ENCODE assay signal across 13 cellular contexts in the genomic region with DNA sequence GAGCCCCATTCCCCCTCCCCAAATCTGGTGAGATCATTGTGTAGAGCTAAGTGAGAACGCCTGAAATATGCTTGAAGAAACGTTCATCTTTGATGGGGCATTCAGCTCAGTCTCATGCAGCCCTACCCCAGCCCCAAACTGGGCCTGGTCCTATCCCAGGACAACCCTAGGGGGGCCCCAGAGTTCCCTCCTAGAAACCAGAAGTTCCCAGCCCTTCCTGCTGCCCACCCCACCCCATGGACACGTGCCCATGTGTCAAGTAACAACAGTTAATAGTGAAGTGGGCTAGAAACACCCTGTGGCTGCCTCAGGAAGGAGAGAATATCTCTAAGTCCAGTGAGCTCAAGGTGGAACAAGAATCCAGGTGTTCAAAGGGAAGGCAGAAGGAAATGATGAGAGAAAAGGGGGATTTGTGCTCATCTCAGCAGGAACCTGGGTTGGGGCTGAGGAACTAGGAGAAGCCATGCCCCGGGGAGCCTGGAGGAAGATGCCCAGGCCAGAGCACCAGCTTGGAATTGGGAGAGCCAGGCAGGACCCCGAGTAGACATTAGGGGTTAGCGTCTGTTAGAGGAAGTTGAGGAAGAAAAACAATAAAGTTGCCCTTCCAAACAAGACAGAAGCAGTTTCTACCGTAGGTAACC. TPM values are rescaled to one million over a fixed set of nuclear protein-coding genes. Genes with fewer than 3 reads are reported as not detected.
DNase-seq lines count a peak whose midpoint lies in the region; FAIRE-seq and TF ChIP-seq lines count a peak whose summit lies in the region.
"Had no signal": no experiment of that assay in that cellular context is flagged by ENCODE, and none has a peak within 500 bp of the region (broad histone marks: within the 10 kb centered on the region; RNA-seq: fewer than 3 reads in every experiment).

No MANE protein-coding gene starts in this region.

- H3K36me3 ChIP-seq in adipocyte (ENCODE audit: control insufficient read depth, insufficient read depth, low read length, severe bottlenecking) (no peaks in the 10 kb centered on the region), keratinocyte (ENCODE audit: control insufficient read depth in 2 of 2, extremely low read depth in 1 of 2, insufficient read depth in 2 of 2, low read length in 2 of 2) (no peaks in the 10 kb centered on the region), tibial artery (no peaks in the 10 kb centered on the region), right atrium auricular region (no peaks in the 10 kb centered on the region)

- FAIRE-seq in keratinocyte (lab: Jason Lieb, UNC): no peak
- FAIRE-seq: colon, HepG2 had no signal

- H3K9me3 ChIP-seq in adipocyte (ENCODE audit: control insufficient read depth, low read length) (no peaks in the 10 kb centered on the region), keratinocyte (ENCODE audit: control insufficient read depth, low read depth, low read length) (no peaks in the 10 kb centered on the region), tibial artery (no peaks in the 10 kb centered on the region), right atrium auricular region (no peaks in the 10 kb centered on the region)

- H2AFZ ChIP-seq in keratinocyte (ENCODE audit: control insufficient read depth, low read length): no peak overlapping the region

- peaks cover 60% of the 10 kb centered on the region for H3K4me1 ChIP-seq in adipocyte (ENCODE audit: control insufficient read depth, insufficient read depth, low read length)
- peaks cover 78% of the 10 kb centered on the region for H3K4me1 ChIP-seq in keratinocyte (ENCODE audit: control insufficient read depth, extremely low read depth, insufficient read depth, low read length)
- H3K4me1 ChIP-seq in tibial artery: peaks cover 0 to 21% (median 19%) of the 10 kb centered on the region in 4 donors
- H3K4me1 ChIP-seq in right atrium auricular region: peaks cover 0 to 40% of the 10 kb centered on the region in 2 donors
- H3K4me1 ChIP-seq: parathyroid adenoma had no signal

- no peaks in the 10 kb centered on the region for H3K9me1 ChIP-seq in keratinocyte (ENCODE audit: control insufficient read depth, extremely low read depth, insufficient read depth, low read length)

- H3K4me3 ChIP-seq in adipocyte (ENCODE audit: low read length) (no peak overlapping the region), keratinocyte (ENCODE audit: control insufficient read depth in 2 of 3, extremely low read depth in 1 of 3, insufficient read depth in 2 of 3, low read depth in 1 of 3, low read length in 3 of 3) (no peak overlapping the region), tibial artery (no peak overlapping the region), right atrium auricular region (no peak overlapping the region)

- intact Hi-C loops in tibial artery (cut with DNase I; ENCODE audit: low total_unique reads): loop anchor here (2.0 to 10.0 kb wide), 2 partner anchors 69 to 99 kb away; no protein-coding TSS in a partner anchor

- DNase-seq in activated effector memory CD4-positive, alpha-beta T cell treated with anti-CD3 and anti-CD28 coated beads, Interleukin-2, amount 50 U/mL, for 16 hours: peak; percentile 41
- no peak for DNase-seq in activated effector memory CD4-positive, alpha-beta T cell treated with Interleukin-2 at 50 U/mL for 16 hours
- no peak for DNase-seq in adipocyte (ENCODE audit: low read depth)
- no peak for DNase-seq in keratinocyte (ENCODE audit: low read depth, low spot score)
- DNase-seq in tibial artery: peak in 1 of 2 donors; percentile 27
- DNase-seq in COLO668 (lab: John Stamatoyannopoulos, UW; ENCODE audit: unreplicated experiment): no peak
- no peak for DNase-seq in SIG-M5 (lab: John Stamatoyannopoulos, UW)
- DNase-seq in right atrium auricular region (ENCODE audit: low spot score): no peak
- DNase-seq: NCI-H1092, trophoblast cell had no signal

- H4K20me1 ChIP-seq in keratinocyte (ENCODE audit: control insufficient read depth, extremely low read depth, insufficient read depth, low read length): no peaks in the 10 kb centered on the region

- H3K27me3 ChIP-seq in adipocyte (replicated peaks; ENCODE audit: control insufficient read depth, insufficient read depth, low read length): no peaks in the 10 kb centered on the region
- H3K27me3 ChIP-seq in keratinocyte (ENCODE audit: control insufficient read depth, extremely low read depth, insufficient read depth, low read length): no peaks in the 10 kb centered on the region
- H3K27me3 ChIP-seq in tibial artery: no peaks in the 10 kb centered on the region
- no peaks in the 10 kb centered on the region for H3K27me3 ChIP-seq in right atrium auricular region

- H3K79me2 ChIP-seq in keratinocyte (ENCODE audit: control insufficient read depth, insufficient read depth, low read length): no peaks in the 10 kb centered on the region
- H3K79me2 ChIP-seq: parathyroid adenoma had no signal

- dilution Hi-C loops in keratinocyte (cut with MboI; ENCODE audit: extremely low pct_ligation_motif_present, low sequenced_read_pairs): no loop called here

- H3K27ac ChIP-seq in keratinocyte (ENCODE audit: control insufficient read depth, insufficient read depth, low read length) (peak overlapping the region; percentile 98), tibial artery (peak overlapping the region; percentile 66 to 68), right atrium auricular region (peak overlapping the region in 1 of 2 donors; percentile 77)
- H3K27ac ChIP-seq: parathyroid adenoma had no signal

- peak overlapping the region; percentile 68 for H3K9ac ChIP-seq in adipocyte (ENCODE audit: low read length)
- H3K9ac ChIP-seq in keratinocyte (ENCODE audit: control insufficient read depth, extremely low read depth, insufficient read depth, low read length): peak overlapping the region; percentile 75
- H3K9ac ChIP-seq: parathyroid adenoma had no signal

- TF ChIP-seq CTCF in keratinocyte (optimal IDR thresholded peaks at IDR 0.05 in 1 of 3, IDR thresholded peaks at IDR 0.05 in 1 of 3, conservative IDR thresholded peaks at IDR 0.05 in 1 of 3; ENCODE audit: extremely low read depth in 1 of 3, insufficient read depth in 2 of 3, low read length in 3 of 3): no peak
- no peak for TF ChIP-seq CTCF in tibial artery (IDR thresholded peaks at IDR 0.05)
- TF ChIP-seq CTCF in right atrium auricular region (IDR thresholded peaks at IDR 0.05): no peak

- peak overlapping the region; percentile 83 for H3K4me2 ChIP-seq in keratinocyte (ENCODE audit: control insufficient read depth, extremely low read depth, insufficient read depth, low read depth, low read length)

RNA-seq across cellular contexts. Expression of a gene that starts 20.1 kb away (rescaled TPM):
- polyA plus RNA-seq in keratinocyte: 148 to 415 TPM (median 265 TPM) in 3 replicates
- polyA plus RNA-seq in keratinocyte (2011; ENCODE audit: low read depth): 105 TPM
- 121 and 155 TPM in 2 replicates for polyA plus RNA-seq in keratinocyte (2011; cell fraction: cytosol; rRNA removed)
- 666 and 718 TPM in 2 replicates for polyA plus RNA-seq in keratinocyte (2011; cell fraction: nucleus; rRNA removed)
- 146 and 277 TPM in 2 replicates for polyA plus RNA-seq in keratinocyte (2012; ENCODE audit: low replicate concordance)
- 165 to 429 TPM (median 221 TPM) in 3 replicates for polyA minus RNA-seq in keratinocyte
- polyA minus RNA-seq in keratinocyte (2011; cell fraction: cytosol; rRNA and poly(A)+ RNA removed): 131 TPM
- 344 and 723 TPM in 2 replicates for polyA minus RNA-seq in keratinocyte (2011; cell fraction: nucleus; rRNA and poly(A)+ RNA removed)
- total RNA-seq in right atrium auricular region: 10 to 100 TPM; 16.8 to 19.7 TPM

RNA-seq across cellular contexts. Expression of a gene that starts 41.2 kb away (rescaled TPM):
- 17.6 to 30.1 TPM (median 17.9 TPM) in 3 replicates for polyA plus RNA-seq in keratinocyte
- 7.3 TPM for polyA plus RNA-seq in keratinocyte (2011; ENCODE audit: low read depth)
- 9.9 and 27.7 TPM in 2 replicates for polyA plus RNA-seq in keratinocyte (2011; cell fraction: cytosol; rRNA removed)
- polyA plus RNA-seq in keratinocyte (2011; cell fraction: nucleus; rRNA removed): 7.4 TPM in 2 replicates
- 32.9 and 59.8 TPM in 2 replicates for polyA plus RNA-seq in keratinocyte (2012; ENCODE audit: low replicate concordance)
- polyA minus RNA-seq in keratinocyte: 6.6 to 46.2 TPM (median 8.2 TPM) in 3 replicates
- polyA minus RNA-seq in keratinocyte (2011; cell fraction: cytosol; rRNA and poly(A)+ RNA removed): 14.8 TPM
- polyA minus RNA-seq in keratinocyte (2011; cell fraction: nucleus; rRNA and poly(A)+ RNA removed): 0.84 and 3.3 TPM in 2 replicates
- 10 to 100 TPM; 27.4 to 29.4 TPM for total RNA-seq in right atrium auricular region
